Comparison of ENCODE assay signal across 27 cellular contexts in the genomic region with DNA sequence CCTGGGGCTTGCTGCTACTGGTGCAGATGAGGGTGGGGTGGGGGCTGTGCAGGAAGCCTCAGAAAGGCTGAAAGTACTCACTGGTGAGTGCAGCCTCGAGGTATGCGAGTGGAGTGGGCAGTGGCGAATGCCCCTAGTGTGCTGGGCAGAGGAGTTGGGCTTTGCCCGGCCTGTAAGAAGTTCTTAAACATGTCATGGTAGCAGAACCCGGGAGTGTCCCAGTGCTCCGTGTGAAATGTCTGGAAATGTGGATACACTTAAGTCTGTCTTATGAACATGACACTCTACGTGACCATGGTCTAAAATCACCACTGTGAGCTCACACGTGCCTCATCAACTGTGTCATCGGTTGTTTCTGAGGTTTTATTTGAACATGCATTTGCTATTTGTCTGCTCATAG. TPM values are rescaled to one million over a fixed set of nuclear protein-coding genes. Genes with fewer than 3 reads are reported as not detected.
DNase-seq lines count a peak whose midpoint lies in the region; ATAC-seq and TF ChIP-seq lines count a peak whose summit lies in the region.
"Had no signal": no experiment of that assay in that cellular context is flagged by ENCODE, and none has a peak within 500 bp of the region (broad histone marks: within the 10 kb centered on the region; RNA-seq: fewer than 3 reads in every experiment).

No MANE protein-coding gene starts in this region.

- intact Hi-C loops in heart right ventricle (cut with DNase I): no loop called here
- intact Hi-C loops in left ventricle myocardium superior (cut with micrococcal nuclease): no loop called here
- intact Hi-C loops in ascending aorta (cut with DNase I): no loop called here

- TF ChIP-seq CTCF in heart right ventricle (IDR thresholded peaks at IDR 0.05): no peak
- TF ChIP-seq CTCF in gastroesophageal sphincter (IDR thresholded peaks at IDR 0.05): no peak
- no peak for TF ChIP-seq CTCF in neural crest cell (conservative IDR thresholded peaks at IDR 0.05)
- TF ChIP-seq CTCF in type B pancreatic cell (conservative IDR thresholded peaks at IDR 0.05): no peak
- no peak for TF ChIP-seq CTCF in ascending aorta (IDR thresholded peaks at IDR 0.05)

- no peaks in the 10 kb centered on the region for H3K9me3 Mint-ChIP-seq in neural crest cell
- no peaks in the 10 kb centered on the region for H3K9me3 Mint-ChIP-seq in type B pancreatic cell
- H3K9me3 Mint-ChIP-seq: activated CD4-positive, alpha-beta memory T cell treated with anti-CD3 and anti-CD28 coated beads, Interleukin-2, amount 10 ng/mL, durations not matched to agents 7 days and 5 days; activated naive CD4-positive, alpha-beta T cell treated with anti-CD3 and anti-CD28 coated beads, Interleukin-2, amount 50 U/mL, for 72 hours; activated T-helper 2 cell treated with anti-CD3 and anti-CD28 coated beads, Interferon-gamma antibody, Interleukin-2, Interleukin-4, amounts not matched to agents 10 μg/mL and 5 μg/mL and 100 μg/mL, durations not matched to agents 14 hours and 24 hours and 36 hours; central memory CD8-positive, alpha-beta T cell had no signal

- H3K4me1 ChIP-seq in heart right ventricle (peaks cover 16 to 61% (median 47%) of the 10 kb centered on the region in 9 donors), gastroesophageal sphincter (peaks cover 0 to 36% (median 5%) of the 10 kb centered on the region in 3 donors), ascending aorta (peaks cover 2 to 9% of the 10 kb centered on the region in 2 donors)

- no peak for DNase-seq in heart right ventricle
- DNase-seq in left ventricle myocardium superior: no peak
- DNase-seq in neural crest cell (ENCODE audit: low read depth, low spot score): no peak
- DNase-seq in type B pancreatic cell (ENCODE audit: extremely low spot score, unreplicated experiment): no peak
- no peak for DNase-seq in ascending aorta (ENCODE audit: low spot score in 2 of 2)
- DNase-seq: activated CD4-positive, alpha-beta memory T cell treated with anti-CD3 and anti-CD28 coated beads, Interleukin-2, amount 10 ng/mL, durations not matched to agents 7 days and 5 days; activated CD4-positive, CD25-positive, alpha-beta regulatory T cell; Calu3; dermis blood vessel endothelial cell; left colon; MG63; NCI-H2081 treated with DMSO at 0.1 percent for 48 hours; NCI-H446 treated with DMSO at 0.1 percent for 48 hours; small intestine; stimulated activated CD4-positive, alpha-beta T cell treated with anti-CD3 and anti-CD28 coated beads, Interleukin-2, amount 100 ng/mL, for 24 hours; substantia nigra; uterus had no signal

- H3K4me3 Mint-ChIP-seq in neural crest cell (peak overlapping the region; percentile 47), type B pancreatic cell (peak overlapping the region; percentile 90)
- H3K4me3 Mint-ChIP-seq: activated CD4-positive, alpha-beta memory T cell treated with anti-CD3 and anti-CD28 coated beads, Interleukin-2, amount 10 ng/mL, durations not matched to agents 7 days and 5 days had no signal

- 81 to 87% methylated on average over 9 of the region's 9 CpGs for WGBS in heart right ventricle, 2 donors
- WGBS in gastroesophageal sphincter (ENCODE audit: low coverage in 1 of 2), 2 donors: 78 to 85% methylated on average over 5 to 6 of the region's 9 CpGs

- no peaks in the 10 kb centered on the region for H3K36me3 Mint-ChIP-seq in neural crest cell (ENCODE audit: low read depth)
- no peaks in the 10 kb centered on the region for H3K36me3 Mint-ChIP-seq in type B pancreatic cell
- H3K36me3 Mint-ChIP-seq: activated naive CD4-positive, alpha-beta T cell treated with anti-CD3 and anti-CD28 coated beads, Interleukin-2, amount 50 U/mL, for 72 hours had no signal

- H3K27ac Mint-ChIP-seq in neural crest cell (ENCODE audit: unreplicated experiment) (no peak overlapping the region), type B pancreatic cell (peak overlapping the region; percentile 15)
- H3K27ac Mint-ChIP-seq: activated CD4-positive, alpha-beta memory T cell treated with anti-CD3 and anti-CD28 coated beads, Interleukin-2, amount 10 ng/mL, durations not matched to agents 7 days and 5 days; activated naive CD4-positive, alpha-beta T cell treated with anti-CD3 and anti-CD28 coated beads, Interleukin-2, amount 50 U/mL, for 72 hours; activated T-helper 2 cell treated with anti-CD3 and anti-CD28 coated beads, Interferon-gamma antibody, Interleukin-2, Interleukin-4, amounts not matched to agents 10 μg/mL and 5 μg/mL and 100 μg/mL, durations not matched to agents 14 hours and 24 hours and 36 hours had no signal

- H3K36me3 ChIP-seq in heart right ventricle (no peaks in the 10 kb centered on the region), gastroesophageal sphincter (no peaks in the 10 kb centered on the region), ascending aorta (no peaks in the 10 kb centered on the region)
- H3K36me3 ChIP-seq: BLaER1 treated with 17β-estradiol and CSF1 and Interleukin-3, amounts not matched to agents 10 nM and 100 nM; MG63; uterus had no signal

- no peak for TF ChIP-seq POLR2A in gastroesophageal sphincter (IDR thresholded peaks at IDR 0.05)

- ATAC-seq in heart right ventricle (no peak), left ventricle myocardium superior (no peak), gastroesophageal sphincter (no peak), HG03378 (IDR thresholded peaks at IDR 0.05; ENCODE audit: unreplicated experiment) (no peak), HG03354 (IDR thresholded peaks at IDR 0.05; ENCODE audit: poor library complexity, severe bottlenecking, unreplicated experiment) (no peak)
- ATAC-seq: activated naive CD4-positive, alpha-beta T cell treated with anti-CD3 and anti-CD28 coated beads, Interleukin-2, amount 50 U/mL, for 72 hours; left colon had no signal

- H3K4me1 Mint-ChIP-seq in neural crest cell (peaks cover 11% of the 10 kb centered on the region), type B pancreatic cell (ENCODE audit: unreplicated experiment) (peaks cover 39% of the 10 kb centered on the region)

- H3K9me3 ChIP-seq in heart right ventricle (no peaks in the 10 kb centered on the region), gastroesophageal sphincter (no peaks in the 10 kb centered on the region), ascending aorta (no peaks in the 10 kb centered on the region)
- H3K9me3 ChIP-seq: BLaER1 treated with 17β-estradiol and CSF1 and Interleukin-3, amounts not matched to agents 10 nM and 100 nM; MG63; uterus had no signal

- H3K27me3 ChIP-seq in heart right ventricle: peaks cover 0 to 48% (median 23%) of the 10 kb centered on the region in 7 donors
- H3K27me3 ChIP-seq in gastroesophageal sphincter: peaks cover 50% of the 10 kb centered on the region
- peaks cover 18% of the 10 kb centered on the region for H3K27me3 ChIP-seq in ascending aorta
- H3K27me3 ChIP-seq: uterus had no signal

- H3K27ac ChIP-seq in heart right ventricle: peak overlapping the region in 7 of 10 donors; percentile 47 to 88 (median 81)
- H3K27ac ChIP-seq in gastroesophageal sphincter: peak overlapping the region in 3 of 4 donors; percentile 66 to 86 (median 76)
- H3K27ac ChIP-seq in ascending aorta: no peak overlapping the region
- H3K27ac ChIP-seq: BLaER1 treated with 17β-estradiol and CSF1 and Interleukin-3, amounts not matched to agents 10 nM and 100 nM had no signal

- H3K4me3 ChIP-seq in heart right ventricle (peak overlapping the region in 4 of 10 donors; percentile 49 to 70 (median 57)), gastroesophageal sphincter (peak overlapping the region in 1 of 2 donors; percentile 65), ascending aorta (no peak overlapping the region)
- H3K4me3 ChIP-seq: BLaER1 treated with 17β-estradiol and CSF1 and Interleukin-3, amounts not matched to agents 10 nM and 100 nM; MG63; uterus had no signal

- H3K27me3 Mint-ChIP-seq in neural crest cell (ENCODE audit: low read depth): peaks cover 46% of the 10 kb centered on the region
- H3K27me3 Mint-ChIP-seq in type B pancreatic cell: peaks cover 23% of the 10 kb centered on the region

- no peak for TF ChIP-seq EP300 in gastroesophageal sphincter (IDR thresholded peaks at IDR 0.05)

RNA-seq across cellular contexts. Expression of gene SMTNL2, which starts 1.7 kb away (rescaled TPM):
- total RNA-seq in heart right ventricle: 10 to 100 TPM in 9 of 10 donors, 1 to 10 TPM in 1; 7.8 to 84.1 (median 23.4) TPM
- 10 to 100 TPM in 1 of 2 donors, 1 to 10 TPM in 1; 2.7 to 11.8 TPM for polyA plus RNA-seq in heart right ventricle
- total RNA-seq in left ventricle myocardium superior: 47.4 TPM
- 1 to 10 TPM; 2.0 to 5.2 (median 3.7) TPM for total RNA-seq in gastroesophageal sphincter
- total RNA-seq in neural crest cell: 1.1 and 1.4 TPM in 2 replicates
- total RNA-seq in type B pancreatic cell (ENCODE audit: low replicate concordance): 19.4 and 25.5 TPM in 2 replicates
- total RNA-seq in ascending aorta: 15.6 TPM
- total RNA-seq: activated CD4-positive, alpha-beta memory T cell treated with anti-CD3 and anti-CD28 coated beads, Interleukin-2, amount 10 ng/mL, durations not matched to agents 7 days and 5 days; activated naive CD4-positive, alpha-beta T cell treated with anti-CD3 and anti-CD28 coated beads, Interleukin-2, amount 50 U/mL, for 72 hours; activated T-helper 2 cell treated with anti-CD3 and anti-CD28 coated beads, Interferon-gamma antibody, Interleukin-2, Interleukin-4, amounts not matched to agents 10 μg/mL and 5 μg/mL and 100 μg/mL, durations not matched to agents 14 hours and 24 hours and 36 hours; Calu3 had no signal

RNA-seq across cellular contexts. Expression of gene GGT6, which starts 25.7 kb away (rescaled TPM):
- total RNA-seq in heart right ventricle (under 1 TPM in 4 of 10 donors, not detected in 6; 0.08 to 0.19 (median 0.12) TPM), left ventricle myocardium superior (0.22 TPM), gastroesophageal sphincter (1 to 10 TPM in 1 of 4 donors, under 1 TPM in 2, not detected in 1; 0.27 to 5.9 (median 0.47) TPM), neural crest cell (not detected in 2 replicates), type B pancreatic cell (ENCODE audit: low replicate concordance) (1.0 and 1.4 TPM in 2 replicates), ascending aorta (not detected)
- under 1 TPM; 0.03 to 0.15 TPM for polyA plus RNA-seq in heart right ventricle
- total RNA-seq: activated CD4-positive, alpha-beta memory T cell treated with anti-CD3 and anti-CD28 coated beads, Interleukin-2, amount 10 ng/mL, durations not matched to agents 7 days and 5 days; activated naive CD4-positive, alpha-beta T cell treated with anti-CD3 and anti-CD28 coated beads, Interleukin-2, amount 50 U/mL, for 72 hours; activated T-helper 2 cell treated with anti-CD3 and anti-CD28 coated beads, Interferon-gamma antibody, Interleukin-2, Interleukin-4, amounts not matched to agents 10 μg/mL and 5 μg/mL and 100 μg/mL, durations not matched to agents 14 hours and 24 hours and 36 hours; astrocyte; dermis blood vessel endothelial cell; posterior vena cava had no signal
- polyA plus RNA-seq: neural cell had no signal

RNA-seq across cellular contexts. Expression of gene MYBBP1A, which starts 30.9 kb away (rescaled TPM):
- 10 to 100 TPM; 18.7 to 30.3 (median 21.7) TPM for total RNA-seq in heart right ventricle
- polyA plus RNA-seq in heart right ventricle: 10 to 100 TPM; 25.4 to 25.7 TPM
- 18.5 TPM for total RNA-seq in left ventricle myocardium superior
- total RNA-seq in gastroesophageal sphincter: 10 to 100 TPM; 19.1 to 46.4 (median 40.9) TPM
- total RNA-seq in neural crest cell: 67.0 and 69.3 TPM in 2 replicates
- total RNA-seq in type B pancreatic cell (ENCODE audit: low replicate concordance): 63.7 and 66.0 TPM in 2 replicates
- total RNA-seq in ascending aorta: 94.5 TPM

RNA-seq across cellular contexts. Expression of gene ALOX15, which starts 55.4 kb away (rescaled TPM):
- total RNA-seq in heart right ventricle (1 to 10 TPM in 1 of 10 donors, under 1 TPM in 6, not detected in 3; 0.11 to 1.3 (median 0.16) TPM), left ventricle myocardium superior (4.5 TPM), gastroesophageal sphincter (under 1 TPM in 1 of 4 donors, not detected in 3; 0.12 TPM), neural crest cell (0.33 and 0.41 TPM in 2 replicates), type B pancreatic cell (ENCODE audit: low replicate concordance) (2.1 and 4.9 TPM in 2 replicates), ascending aorta (not detected)
- not detected for polyA plus RNA-seq in heart right ventricle
- total RNA-seq: activated CD4-positive, alpha-beta memory T cell treated with anti-CD3 and anti-CD28 coated beads, Interleukin-2, amount 10 ng/mL, durations not matched to agents 7 days and 5 days; activated T-helper 2 cell treated with anti-CD3 and anti-CD28 coated beads, Interferon-gamma antibody, Interleukin-2, Interleukin-4, amounts not matched to agents 10 μg/mL and 5 μg/mL and 100 μg/mL, durations not matched to agents 14 hours and 24 hours and 36 hours; dermis blood vessel endothelial cell; posterior vena cava had no signal

Comparison
In these comparisons a context has a peak if more than half of its experiments do, and no peak if none do; other contexts are left out.
1. H3K27ac ChIP-seq: peak in heart right ventricle (7 of 10) and gastroesophageal sphincter (3 of 4); none in ascending aorta (0 of 2).